In the genomic region with DNA sequence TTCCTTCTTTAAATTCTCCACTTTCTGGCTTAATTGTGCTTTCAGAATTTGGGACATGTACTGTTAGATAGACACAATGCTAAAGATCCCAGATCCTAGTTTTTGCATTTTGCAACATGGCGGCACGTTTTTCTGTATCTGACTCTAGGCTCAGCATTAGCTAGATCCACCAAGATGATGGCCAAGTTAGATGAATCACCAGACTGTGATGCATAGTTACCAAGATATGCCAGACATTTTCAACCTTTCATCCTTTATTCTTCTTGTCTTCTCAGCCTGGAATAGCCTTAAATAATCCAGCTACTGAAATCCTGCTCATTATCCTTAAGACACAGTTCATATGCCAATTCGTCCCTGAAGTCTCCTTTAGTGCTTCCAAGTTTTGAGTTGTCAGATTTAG, we compare ENCODE assay signal across 17 cellular contexts.
DNase-seq lines count a peak whose midpoint lies in the region; ATAC-seq and TF ChIP-seq lines count a peak whose summit lies in the region.
"Had no signal": no experiment of that assay in that cellular context is flagged by ENCODE, and none has a peak within 500 bp of the region (broad histone marks: within the 10 kb centered on the region; RNA-seq: fewer than 3 reads in every experiment).

No MANE protein-coding gene starts in this region.

- peak; percentile 3 for DNase-seq in EH (ENCODE audit: low read depth)
- peak; percentile 11 for DNase-seq in PC-3
- DNase-seq in choroid plexus epithelial cell (ENCODE audit: low read depth): peak; percentile 43
- peak; percentile 5 for DNase-seq in kidney tubule cell (ENCODE audit: low spot score)
- no peak for DNase-seq in esophagus muscularis mucosa (ENCODE audit: extremely low spot score)
- DNase-seq in NOMO-1 treated with dmso at 0.1 percent for 144 hours (lab: John Stamatoyannopoulos, UW; ENCODE audit: unreplicated experiment): no peak
- no peak for DNase-seq in NCI-H2171 treated with DMSO at 0.1 percent for 48 hours (lab: John Stamatoyannopoulos, UW)
- DNase-seq: CD4-positive, CD25-positive, alpha-beta regulatory T cell; DND-41; HFFc6; NCI-H1417; NCI-H2029; NCI-H526 treated with DMSO at 0.1 percent for 48 hours; NK-92 treated with Interleukin-12 subunit alpha and Interleukin-12 subunit beta, amount 100 ng/mL, for 24 hours; PC-9; SK-N-SH had no signal

- no peak overlapping the region for H3K9ac ChIP-seq in PC-3 (ENCODE audit: low read length)
- H3K9ac ChIP-seq: SK-N-SH had no signal

- H3K9me3 ChIP-seq in PC-3 (ENCODE audit: low read length) (no peaks in the 10 kb centered on the region), esophagus muscularis mucosa (no peaks in the 10 kb centered on the region)
- H3K9me3 ChIP-seq: SK-N-SH had no signal

- no peaks in the 10 kb centered on the region for H4K20me1 ChIP-seq in PC-3 (ENCODE audit: low read length)

- no peaks in the 10 kb centered on the region for H3K27me3 ChIP-seq in PC-3 (ENCODE audit: low read length)
- H3K27me3 ChIP-seq in esophagus muscularis mucosa: peaks cover 0 to 39% (median 0%) of the 10 kb centered on the region in 4 donors

- H3K36me3 ChIP-seq in PC-3 (ENCODE audit: low read depth, low read length) (no peaks in the 10 kb centered on the region), esophagus muscularis mucosa (no peaks in the 10 kb centered on the region)

- no peaks in the 10 kb centered on the region for H3K79me2 ChIP-seq in PC-3 (ENCODE audit: low read length)

- H3K4me3 ChIP-seq in PC-3 (ENCODE audit: low read length): no peak overlapping the region
- H3K4me3 ChIP-seq in choroid plexus epithelial cell (ENCODE audit: low read depth, low read length): no peak overlapping the region
- no peak overlapping the region for H3K4me3 ChIP-seq in esophagus muscularis mucosa
- H3K4me3 ChIP-seq: PC-9 had no signal

- intact Hi-C loops in PC-3 (cut with micrococcal nuclease): no loop called here
- intact Hi-C loops in esophagus muscularis mucosa (cut with DNase I): no loop called here

- H3K27ac ChIP-seq in PC-3 (ENCODE audit: low read length) (no peak overlapping the region), esophagus muscularis mucosa (replicated peaks in 1 of 4) (no peak overlapping the region)

- H3K4me2 ChIP-seq in PC-3 (ENCODE audit: low read length): no peak overlapping the region
- H3K4me2 ChIP-seq: SK-N-SH had no signal

- H2AFZ ChIP-seq in PC-3 (ENCODE audit: low read length): no peak overlapping the region
- H2AFZ ChIP-seq: PC-9 had no signal

- no peaks in the 10 kb centered on the region for H3F3A ChIP-seq in PC-3 (ENCODE audit: low read length, unreplicated experiment)

- no TSS peak for BruUV-seq in PC-3 (replicated peaks; lab: Mats Ljungman, UMichigan)

- 82% methylated on average over 3 of the region's 3 CpGs for WGBS in esophagus muscularis mucosa

- TF ChIP-seq CTCF in PC-3 (conservative IDR thresholded peaks at IDR 0.05; ENCODE audit: low read depth, low read length) (no peak), choroid plexus epithelial cell (conservative IDR thresholded peaks at IDR 0.05; ENCODE audit: low read depth, low read length) (no peak), esophagus muscularis mucosa (IDR thresholded peaks at IDR 0.05) (no peak)

- H3K4me1 ChIP-seq in PC-3 (ENCODE audit: insufficient read depth, low read length) (peaks cover 25% of the 10 kb centered on the region), esophagus muscularis mucosa (no peaks in the 10 kb centered on the region)

- TF ChIP-seq EP300 in esophagus muscularis mucosa (IDR thresholded peaks at IDR 0.05): no peak

- POLR2A ChIA-PET in PC-3 (lab: Charles Lee; ENCODE audit: unreplicated experiment): no interaction called here

- no peak for TF ChIP-seq POLR2A in esophagus muscularis mucosa (IDR thresholded peaks at IDR 0.05; ENCODE audit: low read depth)

- ATAC-seq in PC-3: no peak
- ATAC-seq: Right ventricle myocardium inferior had no signal

- no peaks in the 10 kb centered on the region for H3K9me2 ChIP-seq in PC-3 (replicated peaks; ENCODE audit: low read length)
- H3K9me2 ChIP-seq: SK-N-SH had no signal

- CTCF ChIA-PET in PC-3 (lab: Charles Lee): no interaction called here

Comparison
In these comparisons a context has a peak if more than half of its experiments do, and no peak if none do; other contexts are left out.
1. DNase-seq: peak in EH (single experiment), PC-3 (single experiment), choroid plexus epithelial cell (single experiment) and kidney tubule cell (single experiment); none in esophagus muscularis mucosa (single experiment), NOMO-1 treated with dmso at 0.1 percent for 144 hours (single experiment) and NCI-H2171 treated with DMSO at 0.1 percent for 48 hours (single experiment).